Comparison of ENCODE assay signal across 2 cellular contexts in genomic region chr20:58584881-58585752, GRCh38.
TF ChIP-seq lines count a peak whose summit lies in the region.

No MANE protein-coding gene starts in this region.

TF ChIP-seq in IMR-90, 13 proteins besides CTCF, POLR2A, EP300 and RAD21:
- no peak for TF ChIP-seq RFX5 (IDR thresholded peaks at IDR 0.05; ENCODE audit: low read depth, low read length)
- no peak for TF ChIP-seq FOS (IDR thresholded peaks at IDR 0.05; ENCODE audit: low read depth, low read length)
- no peak for TF ChIP-seq MAZ (IDR thresholded peaks at IDR 0.05; ENCODE audit: borderline replicate concordance, low read depth, low read length)
- no peak for TF ChIP-seq USF2 (IDR thresholded peaks at IDR 0.05; ENCODE audit: low read depth, low read length)
- TF ChIP-seq SMC3 (IDR thresholded peaks at IDR 0.05; ENCODE audit: low read depth, low read length) = no peak
- TF ChIP-seq ELK1 (IDR thresholded peaks at IDR 0.05; ENCODE audit: borderline replicate concordance, low read depth, low read length) = no peak
- TF ChIP-seq MXI1 (IDR thresholded peaks at IDR 0.05; ENCODE audit: borderline replicate concordance, low read depth, low read length) = no peak
- TF ChIP-seq MAFK (IDR thresholded peaks at IDR 0.05; ENCODE audit: low read depth, low read length) = no peak

TF ChIP-seq in endothelial cell of umbilical vein, 7 proteins besides CTCF, POLR2A, EP300 and RAD21:
- TF ChIP-seq POLR2AphosphoS5 (IDR thresholded peaks at IDR 0.05; ENCODE audit: insufficient read depth, low read depth, low read length) (no peak), MYC (IDR thresholded peaks at IDR 0.05; ENCODE audit: low read depth, low read length) (no peak), MAX (IDR thresholded peaks at IDR 0.05; ENCODE audit: insufficient read depth, insufficient read length) (no peak), EZH2 (IDR thresholded peaks at IDR 0.05; ENCODE audit: borderline replicate concordance, low read depth, low read length, severe bottlenecking) (no peak), FOS (IDR thresholded peaks at IDR 0.05; ENCODE audit: borderline replicate concordance, insufficient read depth, low read length) (no peak), GATA2 (IDR thresholded peaks at IDR 0.05; ENCODE audit: insufficient read depth, insufficient read length, low read depth, low read length) (no peak), JUN (IDR thresholded peaks at IDR 0.05; ENCODE audit: borderline replicate concordance, insufficient read depth, insufficient read length, low read depth) (no peak)
